In the genomic region with DNA sequence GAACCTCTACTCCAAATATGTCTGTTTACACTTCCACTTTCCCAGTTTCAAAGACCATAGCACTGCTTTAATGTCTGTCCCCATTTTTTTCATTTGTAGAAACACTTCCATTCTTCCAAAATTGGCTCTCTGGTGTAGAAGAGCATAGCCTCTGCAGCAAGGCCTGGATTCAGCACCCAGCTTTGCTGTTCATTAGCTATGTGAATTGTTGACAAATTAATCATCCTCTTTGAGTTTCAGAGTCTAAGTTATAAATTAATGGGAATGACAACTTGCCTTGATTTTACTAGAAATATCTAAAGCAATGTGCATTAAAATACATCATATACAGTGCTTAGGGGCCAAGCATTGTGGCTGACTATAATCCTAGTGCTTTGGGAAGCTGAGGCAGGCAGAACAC, we compare ENCODE assay signal across 39 cellular contexts. TPM values are rescaled to one million over a fixed set of nuclear protein-coding genes. Genes with fewer than 3 reads are reported as not detected.
"Had no signal": no experiment of that assay in that cellular context is flagged by ENCODE, and none has a peak within 500 bp of the region (broad histone marks: within the 10 kb centered on the region; RNA-seq: fewer than 3 reads in every experiment).

No MANE protein-coding gene starts in this region.

- H3K36me3 Mint-ChIP-seq: activated CD8-positive, alpha-beta memory T cell treated with anti-CD3 and anti-CD28 coated beads, Interleukin-2, amount 10 ng/mL, durations not matched to agents 7 days and 5 days; activated naive CD4-positive, alpha-beta T cell treated with anti-CD3 and anti-CD28 coated beads, Interleukin-2, amount 10 ng/mL, durations not matched to agents 7 days and 5 days; activated naive CD4-positive, alpha-beta T cell treated with anti-CD3 and anti-CD28 coated beads, Interleukin-2, amount 50 U/mL, for 24 hours; activated naive CD8-positive, alpha-beta T cell; activated naive CD8-positive, alpha-beta T cell treated with anti-CD3 and anti-CD28 coated beads, Interleukin-2, amount 10 ng/mL, durations not matched to agents 7 days and 5 days; brain had no signal

- H3K4me1 ChIP-seq: ascending aorta had no signal

- H3K4me3 ChIP-seq: ascending aorta, cardiac muscle cell had no signal

- H3K4me3 Mint-ChIP-seq: activated CD4-positive, alpha-beta memory T cell treated with anti-CD3 and anti-CD28 coated beads, Interleukin-2, amount 10 ng/mL, durations not matched to agents 7 days and 5 days; activated CD4-positive, alpha-beta T cell treated with anti-CD3 and anti-CD28 coated beads for 36 hours; activated CD4-positive, alpha-beta T cell treated with anti-CD3 and anti-CD28 coated beads, Interleukin-2, amount 10 ng/mL, durations not matched to agents 7 days and 5 days; activated CD8-positive, alpha-beta memory T cell treated with anti-CD3 and anti-CD28 coated beads, Interleukin-2, amount 10 ng/mL, durations not matched to agents 7 days and 5 days; activated CD8-positive, alpha-beta T cell treated with anti-CD3 and anti-CD28 coated beads, Interleukin-2, amount 10 ng/mL, durations not matched to agents 7 days and 5 days; activated naive CD4-positive, alpha-beta T cell treated with anti-CD3 and anti-CD28 coated beads, Interleukin-2, amount 10 ng/mL, durations not matched to agents 7 days and 5 days; activated naive CD4-positive, alpha-beta T cell treated with anti-CD3 and anti-CD28 coated beads, Interleukin-2, amount 50 U/mL, for 24 hours; activated naive CD8-positive, alpha-beta T cell; activated naive CD8-positive, alpha-beta T cell treated with anti-CD3 and anti-CD28 coated beads, Interleukin-2, amount 10 ng/mL, durations not matched to agents 7 days and 5 days; activated naive CD8-positive, alpha-beta T cell treated with anti-CD3 and anti-CD28 coated beads, Interleukin-2, amount 50 U/mL, for 24 hours; activated T-cell treated with anti-CD3 and anti-CD28 coated beads, Interleukin-2, amount 50 U/mL, for 24 hours; brain; central memory CD8-positive, alpha-beta T cell; T-helper 1 cell treated with Interleukin-12 subunit alpha and Interleukin-12 subunit beta and Interleukin-4 antibody, amounts not matched to agents 30 μg/mL and 1 μg/mL, for 36 hours; T-helper 2 cell treated with Interferon-gamma antibody and Interleukin-4, amounts not matched to agents 5 μg/mL and 100 μg/mL, for 36 hours had no signal

- H3K27me3 ChIP-seq: ascending aorta, cardiac muscle cell had no signal

- H3K4me1 Mint-ChIP-seq: activated CD4-positive, alpha-beta memory T cell treated with anti-CD3 and anti-CD28 coated beads, Interleukin-2, amount 10 ng/mL, durations not matched to agents 7 days and 5 days; activated CD4-positive, alpha-beta T cell treated with anti-CD3 and anti-CD28 coated beads for 36 hours; activated CD4-positive, alpha-beta T cell treated with anti-CD3 and anti-CD28 coated beads, Interleukin-2, amount 10 ng/mL, durations not matched to agents 7 days and 5 days; activated CD8-positive, alpha-beta memory T cell treated with anti-CD3 and anti-CD28 coated beads, Interleukin-2, amount 10 ng/mL, durations not matched to agents 7 days and 5 days; activated naive CD4-positive, alpha-beta T cell treated with anti-CD3 and anti-CD28 coated beads, Interleukin-2, amount 10 ng/mL, durations not matched to agents 7 days and 5 days; activated naive CD4-positive, alpha-beta T cell treated with anti-CD3 and anti-CD28 coated beads, Interleukin-2, amount 50 U/mL, for 24 hours; activated naive CD8-positive, alpha-beta T cell treated with anti-CD3 and anti-CD28 coated beads, Interleukin-2, amount 10 ng/mL, durations not matched to agents 7 days and 5 days; activated naive CD8-positive, alpha-beta T cell treated with anti-CD3 and anti-CD28 coated beads, Interleukin-2, amount 50 U/mL, for 24 hours; central memory CD8-positive, alpha-beta T cell had no signal

- DNase-seq: activated CD4-positive, alpha-beta memory T cell treated with anti-CD3 and anti-CD28 coated beads, Interleukin-2, amount 10 ng/mL, durations not matched to agents 7 days and 5 days; activated CD4-positive, alpha-beta T cell treated with anti-CD3 and anti-CD28 coated beads for 1 hour; activated CD4-positive, alpha-beta T cell treated with anti-CD3 and anti-CD28 coated beads for 36 hours; activated CD4-positive, alpha-beta T cell treated with anti-CD3 and anti-CD28 coated beads for 48 hours; activated CD4-positive, alpha-beta T cell treated with anti-CD3 and anti-CD28 coated beads, Interleukin-2, amount 10 ng/mL, durations not matched to agents 7 days and 5 days; activated CD4-positive, alpha-beta T cell treated with anti-CD3 and anti-CD28 coated beads, Interleukin-2, amount 50 U/mL, for 48 hours; activated CD4-positive, CD25-positive, alpha-beta regulatory T cell; activated CD8-positive, alpha-beta memory T cell treated with anti-CD3 and anti-CD28 coated beads for 24 hours; activated CD8-positive, alpha-beta memory T cell treated with anti-CD3 and anti-CD28 coated beads, Interleukin-2, amount 10 ng/mL, durations not matched to agents 7 days and 5 days; activated CD8-positive, alpha-beta memory T cell treated with anti-CD3 and anti-CD28 coated beads, Interleukin-2, amount 50 U/mL, for 48 hours; activated CD8-positive, alpha-beta T cell treated with anti-CD3 and anti-CD28 coated beads, Interleukin-2, amount 10 ng/mL, durations not matched to agents 7 days and 5 days; activated effector memory CD4-positive, alpha-beta T cell treated with Interleukin-2 at 50 U/mL for 16 hours; activated gamma-delta T cell; activated naive CD4-positive, alpha-beta T cell treated with anti-CD3 and anti-CD28 coated beads, Interleukin-2, amount 10 ng/mL, durations not matched to agents 7 days and 5 days; activated naive CD4-positive, alpha-beta T cell treated with Interleukin-2 at 50 U/mL for 16 hours; activated naive CD8-positive, alpha-beta T cell treated with anti-CD3 and anti-CD28 coated beads, Interleukin-2, amount 10 ng/mL, durations not matched to agents 7 days and 5 days; activated naive CD8-positive, alpha-beta T cell treated with anti-CD3 and anti-CD28 coated beads, Interleukin-2, amount 50 U/mL, for 24 hours; activated T-cell treated with anti-CD3 and anti-CD28 coated beads, Interleukin-2, amount 50 U/mL, for 24 hours; activated T-cell treated with anti-CD3 and anti-CD28 coated beads, Interleukin-2, amount 50 U/mL, for 48 hours; amygdala; anterior cingulate cortex; caudate nucleus; cerebellar nuclear complex; T-helper 1 cell; T-helper 2 cell; T-helper 9 cell had no signal

- H3K27me3 Mint-ChIP-seq: activated CD4-positive, alpha-beta memory T cell treated with anti-CD3 and anti-CD28 coated beads, Interleukin-2, amount 10 ng/mL, durations not matched to agents 7 days and 5 days; activated CD4-positive, alpha-beta T cell treated with anti-CD3 and anti-CD28 coated beads for 36 hours; activated CD4-positive, alpha-beta T cell treated with anti-CD3 and anti-CD28 coated beads, Interleukin-2, amount 10 ng/mL, durations not matched to agents 7 days and 5 days; activated CD8-positive, alpha-beta memory T cell treated with anti-CD3 and anti-CD28 coated beads, Interleukin-2, amount 10 ng/mL, durations not matched to agents 7 days and 5 days; activated naive CD4-positive, alpha-beta T cell treated with anti-CD3 and anti-CD28 coated beads, Interleukin-2, amount 10 ng/mL, durations not matched to agents 7 days and 5 days; activated naive CD8-positive, alpha-beta T cell; activated naive CD8-positive, alpha-beta T cell treated with anti-CD3 and anti-CD28 coated beads, Interleukin-2, amount 10 ng/mL, durations not matched to agents 7 days and 5 days; activated naive CD8-positive, alpha-beta T cell treated with anti-CD3 and anti-CD28 coated beads, Interleukin-2, amount 50 U/mL, for 24 hours; activated T-cell treated with anti-CD3 and anti-CD28 coated beads, Interleukin-2, amount 50 U/mL, for 24 hours; brain; central memory CD8-positive, alpha-beta T cell had no signal

- H3K36me3 ChIP-seq: ascending aorta, cardiac muscle cell had no signal

- H3K27ac ChIP-seq: ascending aorta, cardiac muscle cell, VCaP had no signal

- H3K9me3 Mint-ChIP-seq: activated CD4-positive, alpha-beta memory T cell treated with anti-CD3 and anti-CD28 coated beads, Interleukin-2, amount 10 ng/mL, durations not matched to agents 7 days and 5 days; activated CD4-positive, alpha-beta T cell treated with anti-CD3 and anti-CD28 coated beads, Interleukin-2, amount 10 ng/mL, durations not matched to agents 7 days and 5 days; activated naive CD4-positive, alpha-beta T cell treated with anti-CD3 and anti-CD28 coated beads, Interleukin-2, amount 10 ng/mL, durations not matched to agents 7 days and 5 days; activated naive CD4-positive, alpha-beta T cell treated with anti-CD3 and anti-CD28 coated beads, Interleukin-2, amount 50 U/mL, for 24 hours; activated naive CD8-positive, alpha-beta T cell treated with anti-CD3 and anti-CD28 coated beads, Interleukin-2, amount 10 ng/mL, durations not matched to agents 7 days and 5 days; activated naive CD8-positive, alpha-beta T cell treated with anti-CD3 and anti-CD28 coated beads, Interleukin-2, amount 50 U/mL, for 24 hours; activated T-cell treated with anti-CD3 and anti-CD28 coated beads, Interleukin-2, amount 50 U/mL, for 24 hours; activated T-helper 2 cell treated with anti-CD3 and anti-CD28 coated beads, Interferon-gamma antibody, Interleukin-2, Interleukin-4, amounts not matched to agents 10 μg/mL and 5 μg/mL and 100 μg/mL, durations not matched to agents 14 hours and 24 hours and 36 hours; brain; central memory CD8-positive, alpha-beta T cell; T-helper 1 cell treated with Interleukin-12 subunit alpha and Interleukin-12 subunit beta and Interleukin-4 antibody, amounts not matched to agents 30 μg/mL and 1 μg/mL, for 36 hours; T-helper 2 cell treated with Interferon-gamma antibody and Interleukin-4, amounts not matched to agents 5 μg/mL and 100 μg/mL, for 36 hours had no signal

- H3K27ac Mint-ChIP-seq: activated CD4-positive, alpha-beta memory T cell treated with anti-CD3 and anti-CD28 coated beads, Interleukin-2, amount 10 ng/mL, durations not matched to agents 7 days and 5 days; activated CD4-positive, alpha-beta T cell treated with anti-CD3 and anti-CD28 coated beads for 36 hours; activated CD4-positive, alpha-beta T cell treated with anti-CD3 and anti-CD28 coated beads, Interleukin-2, amount 10 ng/mL, durations not matched to agents 7 days and 5 days; activated CD8-positive, alpha-beta memory T cell treated with anti-CD3 and anti-CD28 coated beads, Interleukin-2, amount 10 ng/mL, durations not matched to agents 7 days and 5 days; activated CD8-positive, alpha-beta T cell treated with anti-CD3 and anti-CD28 coated beads, Interleukin-2, amount 10 ng/mL, durations not matched to agents 7 days and 5 days; activated naive CD4-positive, alpha-beta T cell treated with anti-CD3 and anti-CD28 coated beads, Interleukin-2, amount 10 ng/mL, durations not matched to agents 7 days and 5 days; activated naive CD4-positive, alpha-beta T cell treated with anti-CD3 and anti-CD28 coated beads, Interleukin-2, amount 50 U/mL, for 24 hours; activated naive CD8-positive, alpha-beta T cell; activated naive CD8-positive, alpha-beta T cell treated with anti-CD3 and anti-CD28 coated beads, Interleukin-2, amount 10 ng/mL, durations not matched to agents 7 days and 5 days; activated naive CD8-positive, alpha-beta T cell treated with anti-CD3 and anti-CD28 coated beads, Interleukin-2, amount 50 U/mL, for 24 hours; activated T-cell treated with anti-CD3 and anti-CD28 coated beads, Interleukin-2, amount 50 U/mL, for 24 hours; activated T-helper 2 cell treated with anti-CD3 and anti-CD28 coated beads, Interferon-gamma antibody, Interleukin-2, Interleukin-4, amounts not matched to agents 10 μg/mL and 5 μg/mL and 100 μg/mL, durations not matched to agents 14 hours and 24 hours and 36 hours; brain; T-helper 1 cell treated with Interleukin-12 subunit alpha and Interleukin-12 subunit beta and Interleukin-4 antibody, amounts not matched to agents 30 μg/mL and 1 μg/mL, for 36 hours; T-helper 2 cell treated with Interferon-gamma antibody and Interleukin-4, amounts not matched to agents 5 μg/mL and 100 μg/mL, for 36 hours had no signal

- ATAC-seq: activated CD4-positive, alpha-beta T cell treated with anti-CD3 and anti-CD28 coated beads for 36 hours; activated CD4-positive, CD25-positive, alpha-beta regulatory T cell treated with anti-CD3 and anti-CD28 coated beads, Interleukin-2, amount 50 U/mL, for 24 hours; activated CD8-positive, alpha-beta memory T cell treated with anti-CD3 and anti-CD28 coated beads, Interleukin-2, amount 10 ng/mL, durations not matched to agents 7 days and 5 days; activated CD8-positive, alpha-beta T cell treated with anti-CD3 and anti-CD28 coated beads, Interleukin-2, amount 10 ng/mL, durations not matched to agents 7 days and 5 days; activated naive CD8-positive, alpha-beta T cell treated with anti-CD3 and anti-CD28 coated beads, Interleukin-2, amount 50 U/mL, for 24 hours had no signal

- H3K9me3 ChIP-seq: ascending aorta had no signal

RNA-seq across cellular contexts. Expression of a gene that starts 22.4 kb away (rescaled TPM):
- total RNA-seq: activated CD4-positive, alpha-beta memory T cell treated with anti-CD3 and anti-CD28 coated beads, Interleukin-2, amount 10 ng/mL, durations not matched to agents 7 days and 5 days; activated CD4-positive, alpha-beta T cell treated with anti-CD3 and anti-CD28 coated beads for 36 hours; activated CD4-positive, alpha-beta T cell treated with anti-CD3 and anti-CD28 coated beads, Interleukin-2, amount 10 ng/mL, durations not matched to agents 7 days and 5 days; activated CD8-positive, alpha-beta memory T cell treated with anti-CD3 and anti-CD28 coated beads, Interleukin-2, amount 10 ng/mL, durations not matched to agents 7 days and 5 days; activated CD8-positive, alpha-beta T cell treated with anti-CD3 and anti-CD28 coated beads, Interleukin-2, amount 10 ng/mL, durations not matched to agents 7 days and 5 days; activated naive CD8-positive, alpha-beta T cell treated with anti-CD3 and anti-CD28 coated beads, Interleukin-2, amount 10 ng/mL, durations not matched to agents 7 days and 5 days; activated T-helper 2 cell treated with anti-CD3 and anti-CD28 coated beads, Interferon-gamma antibody, Interleukin-2, Interleukin-4, amounts not matched to agents 10 μg/mL and 5 μg/mL and 100 μg/mL, durations not matched to agents 14 hours and 24 hours and 36 hours; ascending aorta; bronchial epithelial cell; chondrocyte had no signal
